In genomic region chr21:26801524-26801923, GRCh38 we compare ENCODE assay signal across 1 cellular context.
TF ChIP-seq lines count a peak whose summit lies in the region.

No MANE protein-coding gene starts in this region.

TF ChIP-seq in GM23338, 12 proteins besides CTCF, POLR2A, EP300 and RAD21 (continued from another document):
- TF ChIP-seq, protein P1, sequence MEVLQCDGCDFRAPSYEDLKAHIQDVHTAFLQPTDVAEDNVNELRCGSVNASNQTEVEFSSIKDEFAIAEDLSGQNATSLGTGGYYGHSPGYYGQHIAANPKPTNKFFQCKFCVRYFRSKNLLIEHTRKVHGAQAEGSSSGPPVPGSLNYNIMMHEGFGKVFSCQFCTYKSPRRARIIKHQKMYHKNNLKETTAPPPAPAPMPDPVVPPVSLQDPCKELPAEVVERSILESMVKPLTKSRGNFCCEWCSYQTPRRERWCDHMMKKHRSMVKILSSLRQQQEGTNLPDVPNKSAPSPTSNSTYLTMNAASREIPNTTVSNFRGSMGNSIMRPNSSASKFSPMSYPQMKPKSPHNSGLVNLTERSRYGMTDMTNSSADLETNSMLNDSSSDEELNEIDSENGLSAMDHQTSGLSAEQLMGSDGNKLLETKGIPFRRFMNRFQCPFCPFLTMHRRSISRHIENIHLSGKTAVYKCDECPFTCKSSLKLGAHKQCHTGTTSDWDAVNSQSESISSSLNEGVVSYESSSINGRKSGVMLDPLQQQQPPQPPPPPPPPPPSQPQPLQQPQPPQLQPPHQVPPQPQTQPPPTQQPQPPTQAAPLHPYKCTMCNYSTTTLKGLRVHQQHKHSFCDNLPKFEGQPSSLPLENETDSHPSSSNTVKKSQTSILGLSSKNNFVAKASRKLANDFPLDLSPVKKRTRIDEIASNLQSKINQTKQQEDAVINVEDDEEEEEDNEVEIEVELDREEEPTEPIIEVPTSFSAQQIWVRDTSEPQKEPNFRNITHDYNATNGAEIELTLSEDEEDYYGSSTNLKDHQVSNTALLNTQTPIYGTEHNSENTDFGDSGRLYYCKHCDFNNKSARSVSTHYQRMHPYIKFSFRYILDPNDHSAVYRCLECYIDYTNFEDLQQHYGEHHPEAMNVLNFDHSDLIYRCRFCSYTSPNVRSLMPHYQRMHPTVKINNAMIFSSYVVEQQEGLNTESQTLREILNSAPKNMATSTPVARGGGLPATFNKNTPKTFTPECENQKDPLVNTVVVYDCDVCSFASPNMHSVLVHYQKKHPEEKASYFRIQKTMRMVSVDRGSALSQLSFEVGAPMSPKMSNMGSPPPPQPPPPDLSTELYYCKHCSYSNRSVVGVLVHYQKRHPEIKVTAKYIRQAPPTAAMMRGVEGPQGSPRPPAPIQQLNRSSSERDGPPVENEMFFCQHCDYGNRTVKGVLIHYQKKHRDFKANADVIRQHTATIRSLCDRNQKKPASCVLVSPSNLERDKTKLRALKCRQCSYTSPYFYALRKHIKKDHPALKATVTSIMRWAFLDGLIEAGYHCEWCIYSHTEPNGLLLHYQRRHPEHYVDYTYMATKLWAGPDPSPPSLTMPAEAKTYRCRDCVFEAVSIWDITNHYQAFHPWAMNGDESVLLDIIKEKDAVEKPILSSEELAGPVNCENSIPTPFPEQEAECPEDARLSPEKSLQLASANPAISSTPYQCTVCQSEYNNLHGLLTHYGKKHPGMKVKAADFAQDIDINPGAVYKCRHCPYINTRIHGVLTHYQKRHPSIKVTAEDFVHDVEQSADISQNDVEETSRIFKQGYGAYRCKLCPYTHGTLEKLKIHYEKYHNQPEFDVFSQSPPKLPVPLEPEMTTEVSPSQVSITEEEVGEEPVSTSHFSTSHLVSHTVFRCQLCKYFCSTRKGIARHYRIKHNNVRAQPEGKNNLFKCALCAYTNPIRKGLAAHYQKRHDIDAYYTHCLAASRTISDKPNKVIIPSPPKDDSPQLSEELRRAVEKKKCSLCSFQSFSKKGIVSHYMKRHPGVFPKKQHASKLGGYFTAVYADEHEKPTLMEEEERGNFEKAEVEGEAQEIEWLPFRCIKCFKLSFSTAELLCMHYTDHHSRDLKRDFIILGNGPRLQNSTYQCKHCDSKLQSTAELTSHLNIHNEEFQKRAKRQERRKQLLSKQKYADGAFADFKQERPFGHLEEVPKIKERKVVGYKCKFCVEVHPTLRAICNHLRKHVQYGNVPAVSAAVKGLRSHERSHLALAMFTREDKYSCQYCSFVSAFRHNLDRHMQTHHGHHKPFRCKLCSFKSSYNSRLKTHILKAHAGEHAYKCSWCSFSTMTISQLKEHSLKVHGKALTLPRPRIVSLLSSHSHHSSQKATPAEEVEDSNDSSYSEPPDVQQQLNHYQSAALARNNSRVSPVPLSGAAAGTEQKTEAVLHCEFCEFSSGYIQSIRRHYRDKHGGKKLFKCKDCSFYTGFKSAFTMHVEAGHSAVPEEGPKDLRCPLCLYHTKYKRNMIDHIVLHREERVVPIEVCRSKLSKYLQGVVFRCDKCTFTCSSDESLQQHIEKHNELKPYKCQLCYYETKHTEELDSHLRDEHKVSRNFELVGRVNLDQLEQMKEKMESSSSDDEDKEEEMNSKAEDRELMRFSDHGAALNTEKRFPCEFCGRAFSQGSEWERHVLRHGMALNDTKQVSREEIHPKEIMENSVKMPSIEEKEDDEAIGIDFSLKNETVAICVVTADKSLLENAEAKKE (CRISPR knock-in tag; IDR thresholded peaks at IDR 0.05), result no peak
